In the genomic region with DNA sequence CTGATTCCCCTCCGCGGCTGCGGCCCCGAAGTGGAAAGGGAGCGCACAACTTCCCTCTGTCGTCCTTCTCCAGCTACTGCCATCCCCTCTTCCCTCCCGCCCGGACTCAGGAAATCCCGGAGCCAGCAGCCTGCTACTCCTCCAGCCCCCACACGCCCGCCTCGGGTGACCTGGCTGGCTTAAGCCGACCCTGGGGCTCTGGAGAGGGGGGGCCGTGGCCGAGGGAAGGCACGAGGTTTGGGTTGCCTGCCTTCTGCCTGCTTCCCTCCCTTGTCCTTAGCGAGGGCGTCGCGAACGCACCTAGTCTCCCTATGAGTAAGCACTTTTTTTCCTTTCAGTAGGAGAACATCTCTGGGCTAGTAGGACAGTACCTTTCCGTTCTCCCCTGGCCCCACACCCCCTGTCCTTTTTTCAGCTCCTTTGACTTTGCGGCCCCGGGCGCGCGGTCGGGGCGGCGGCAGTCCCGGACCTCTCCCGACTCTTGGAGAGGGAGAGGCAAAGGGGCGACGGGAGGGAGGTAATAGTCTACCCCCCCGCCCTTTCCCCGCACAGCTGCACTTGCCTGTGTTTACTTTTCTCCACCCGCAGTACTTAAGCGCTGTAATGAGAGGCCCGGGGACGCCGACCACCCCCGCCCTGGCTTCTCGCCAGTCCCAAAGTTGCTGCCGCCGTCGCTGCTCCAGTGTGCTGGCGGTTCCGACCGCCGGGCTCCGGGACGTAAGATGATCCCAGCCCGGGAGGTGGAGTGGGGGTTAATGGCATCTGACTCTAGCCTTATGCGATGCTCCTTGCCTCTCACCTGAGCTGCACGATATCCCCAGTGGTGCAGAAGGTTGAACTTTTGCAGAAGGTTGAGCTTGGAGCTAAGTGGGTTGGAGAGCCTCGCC, we compare ENCODE assay signal across 9 cellular contexts. TPM values are rescaled to one million over a fixed set of nuclear protein-coding genes. Genes with fewer than 3 reads are reported as not detected.
DNase-seq lines count a peak whose midpoint lies in the region; ATAC-seq, FAIRE-seq and TF ChIP-seq lines count a peak whose summit lies in the region.
"Had no signal": no experiment of that assay in that cellular context is flagged by ENCODE, and none has a peak within 500 bp of the region (broad histone marks: within the 10 kb centered on the region; RNA-seq: fewer than 3 reads in every experiment).

No MANE protein-coding gene starts in this region.

- peak; percentile 34 to 63 for ATAC-seq in activated naive CD4-positive, alpha-beta T cell treated with anti-CD3 and anti-CD28 coated beads, Interleukin-2, amount 50 U/mL, for 72 hours
- ATAC-seq in HG03565 (IDR thresholded peaks at IDR 0.05; ENCODE audit: unreplicated experiment) = peak; percentile 25

- H3K27ac Mint-ChIP-seq in activated naive CD4-positive, alpha-beta T cell treated with anti-CD3 and anti-CD28 coated beads, Interleukin-2, amount 50 U/mL, for 72 hours = no peak overlapping the region

- DNase-seq in activated naive CD4-positive, alpha-beta T cell treated with anti-CD3 and anti-CD28 coated beads, Interleukin-2, amount 50 U/mL, for 72 hours (ENCODE audit: low spot score in 2 of 2) = no peak
- DNase-seq in activated naive CD4-positive, alpha-beta T cell treated with anti-CD3 and anti-CD28 coated beads, Interleukin-2, amount 50 U/mL, for 16 hours = no peak
- peak; percentile 3 for DNase-seq in SHP77 treated with DMSO at 0.1 percent for 48 hours (lab: John Stamatoyannopoulos, UW)
- DNase-seq in epithelial cell of prostate (ENCODE audit: low read depth, low spot score) = no peak
- peak; percentile 21 for DNase-seq in midbrain (lab: John Stamatoyannopoulos, UW)
- DNase-seq in urothelium cell line (ENCODE audit: low spot score) = peak; percentile 14
- no peak for DNase-seq in D721Med (ENCODE audit: insufficient read length, low spot score)

- FAIRE-seq in urothelium cell line (lab: Jason Lieb, UNC) = no peak
- FAIRE-seq in D721Med (lab: Jason Lieb, UNC) = no peak
- FAIRE-seq: GM18507 had no signal

- H3K27ac ChIP-seq in epithelial cell of prostate = peak overlapping the region; percentile 90

- H3K36me3 Mint-ChIP-seq in activated naive CD4-positive, alpha-beta T cell treated with anti-CD3 and anti-CD28 coated beads, Interleukin-2, amount 50 U/mL, for 72 hours = no peaks in the 10 kb centered on the region

- no peaks in the 10 kb centered on the region for H3K9me3 Mint-ChIP-seq in activated naive CD4-positive, alpha-beta T cell treated with anti-CD3 and anti-CD28 coated beads, Interleukin-2, amount 50 U/mL, for 72 hours

- TF ChIP-seq CTCF in D721Med (IDR thresholded peaks at IDR 0.05; ENCODE audit: insufficient read depth, missing control alignments) = no peak

RNA-seq across cellular contexts. Expression of a gene that starts 0.9 kb away (rescaled TPM):
- 1 to 10 TPM in 1 of 2 donors, under 1 TPM in 1; 0.84 to 2.2 TPM for total RNA-seq in activated naive CD4-positive, alpha-beta T cell treated with anti-CD3 and anti-CD28 coated beads, Interleukin-2, amount 50 U/mL, for 72 hours

Comparison
In these comparisons a context has a peak if more than half of its experiments do, and no peak if none do; other contexts are left out.
1. DNase-seq: peak in SHP77 treated with DMSO at 0.1 percent for 48 hours (single experiment), midbrain (single experiment) and urothelium cell line (single experiment); none in activated naive CD4-positive, alpha-beta T cell treated with anti-CD3 and anti-CD28 coated beads, Interleukin-2, amount 50 U/mL, for 72 hours (0 of 2), activated naive CD4-positive, alpha-beta T cell treated with anti-CD3 and anti-CD28 coated beads, Interleukin-2, amount 50 U/mL, for 16 hours (single experiment), epithelial cell of prostate (single experiment) and D721Med (single experiment).